2 cellular contexts compared by ENCODE assay signal in the genomic region with DNA sequence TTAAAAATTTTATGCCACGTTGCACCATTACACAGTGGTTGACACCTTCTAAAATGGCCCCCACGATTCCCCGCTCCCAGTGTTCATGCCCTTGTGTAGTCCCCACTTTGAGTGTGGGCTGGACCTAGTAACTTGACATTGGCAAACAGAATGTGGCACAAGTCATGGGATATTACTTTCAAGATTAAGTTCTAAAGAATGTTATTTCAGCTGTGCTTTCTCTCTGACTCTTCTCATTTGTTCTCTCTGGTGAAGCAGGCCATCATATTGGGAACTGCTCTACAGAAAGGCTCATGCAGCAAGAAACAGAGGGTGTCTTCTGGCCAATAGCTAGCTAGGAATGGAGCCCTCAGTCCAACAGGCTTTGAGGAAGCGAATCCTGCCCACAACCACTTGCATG.
TF ChIP-seq lines count a peak whose summit lies in the region.

No MANE protein-coding gene starts in this region.

TF ChIP-seq in IMR-90, 13 proteins besides CTCF, POLR2A, EP300 and RAD21:
- TF ChIP-seq USF2 (IDR thresholded peaks at IDR 0.05; ENCODE audit: low read depth, low read length) (no peak), CEBPB (IDR thresholded peaks at IDR 0.05; ENCODE audit: low read depth, low read length) (no peak), MXI1 (IDR thresholded peaks at IDR 0.05; ENCODE audit: borderline replicate concordance, low read depth, low read length) (no peak), FOS (IDR thresholded peaks at IDR 0.05; ENCODE audit: low read depth, low read length) (no peak), ELK1 (IDR thresholded peaks at IDR 0.05; ENCODE audit: borderline replicate concordance, low read depth, low read length) (no peak), NFE2L2 (IDR thresholded peaks at IDR 0.05; ENCODE audit: low read depth, low read length) (no peak)

TF ChIP-seq in GM12878, 131 proteins besides CTCF, POLR2A, EP300 and RAD21:
- TF ChIP-seq NFYA (IDR thresholded peaks at IDR 0.05; ENCODE audit: borderline replicate concordance, low read depth, low read length) (no peak), BCL11A (IDR thresholded peaks at IDR 0.05; ENCODE audit: low read depth, low read length) (no peak), HDAC6 (IDR thresholded peaks at IDR 0.05; ENCODE audit: unreplicated experiment) (no peak), HDAC2 (IDR thresholded peaks at IDR 0.05) (no peak)
